ENCODE assay signal across 2 cellular contexts in the genomic region with DNA sequence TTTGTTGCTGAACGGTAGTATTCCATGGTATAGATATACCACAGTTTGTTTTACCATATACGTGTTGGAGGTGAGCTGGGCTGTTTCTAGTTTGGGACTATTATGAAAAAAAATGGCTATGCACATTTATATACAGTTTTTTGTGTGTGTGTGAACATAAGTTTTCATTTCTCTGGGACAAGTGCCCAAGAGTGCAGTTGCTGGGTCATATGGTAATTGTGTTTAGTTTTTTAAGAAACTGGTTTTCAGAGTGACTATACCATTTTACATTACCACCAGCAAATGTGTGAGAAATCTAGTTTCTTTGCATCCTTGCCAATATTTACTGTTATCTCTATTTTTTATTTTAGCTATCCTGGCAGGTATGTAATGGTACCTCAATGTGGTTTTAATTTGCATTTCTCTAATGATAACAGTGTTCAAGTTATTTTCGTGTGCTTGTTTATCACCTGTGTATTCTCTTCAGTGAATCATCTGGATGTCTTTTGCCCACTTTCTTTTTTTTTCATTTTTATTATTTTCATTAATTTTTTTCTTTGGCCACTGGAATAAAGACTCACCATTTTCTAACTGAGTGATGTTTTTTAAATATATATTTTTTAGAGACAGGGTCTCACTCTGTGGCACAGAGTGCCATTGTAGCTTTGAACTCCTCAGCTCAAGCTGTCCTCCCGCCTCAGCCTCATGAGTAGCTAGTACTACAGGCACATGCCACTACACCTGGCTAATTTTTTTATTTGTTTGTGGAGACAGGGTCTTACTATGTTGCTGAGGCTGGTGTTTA.
TF ChIP-seq lines count a peak whose summit lies in the region.

No MANE protein-coding gene starts in this region.

TF ChIP-seq in HepG2, 621 proteins besides CTCF, POLR2A, EP300 and RAD21 (continued from another document):
- TF ChIP-seq, protein P1, sequence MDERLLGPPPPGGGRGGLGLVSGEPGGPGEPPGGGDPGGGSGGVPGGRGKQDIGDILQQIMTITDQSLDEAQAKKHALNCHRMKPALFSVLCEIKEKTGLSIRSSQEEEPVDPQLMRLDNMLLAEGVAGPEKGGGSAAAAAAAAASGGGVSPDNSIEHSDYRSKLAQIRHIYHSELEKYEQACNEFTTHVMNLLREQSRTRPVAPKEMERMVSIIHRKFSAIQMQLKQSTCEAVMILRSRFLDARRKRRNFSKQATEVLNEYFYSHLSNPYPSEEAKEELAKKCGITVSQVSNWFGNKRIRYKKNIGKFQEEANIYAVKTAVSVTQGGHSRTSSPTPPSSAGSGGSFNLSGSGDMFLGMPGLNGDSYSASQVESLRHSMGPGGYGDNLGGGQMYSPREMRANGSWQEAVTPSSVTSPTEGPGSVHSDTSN (CRISPR knock-in tag; IDR thresholded peaks at IDR 0.05) = no peak
- no peak for TF ChIP-seq ZNF224 (CRISPR knock-in tag; IDR thresholded peaks at IDR 0.05)
TF ChIP-seq in HepG2: peak in this region for 0.

TF ChIP-seq in SK-N-SH treated with all-trans-retinoic acid at 6 μM for 48 hours, 23 proteins besides CTCF, POLR2A, EP300 and RAD21 (continued from another document):
- no peak for TF ChIP-seq POU6F1 (CRISPR knock-in tag; IDR thresholded peaks at IDR 0.05; ENCODE audit: borderline replicate concordance, low read depth)
- no peak for TF ChIP-seq TCF4 (CRISPR knock-in tag; IDR thresholded peaks at IDR 0.05; ENCODE audit: borderline replicate concordance)
- no peak for TF ChIP-seq BACH2 (CRISPR knock-in tag; IDR thresholded peaks at IDR 0.05; ENCODE audit: borderline replicate concordance)
- TF ChIP-seq ZNF8 (CRISPR knock-in tag; IDR thresholded peaks at IDR 0.05) = no peak
- TF ChIP-seq CSDC2 (CRISPR knock-in tag; IDR thresholded peaks at IDR 0.05) = no peak
- no peak for TF ChIP-seq ZFP30 (CRISPR knock-in tag; IDR thresholded peaks at IDR 0.05)
- no peak for TF ChIP-seq ESRRG (CRISPR knock-in tag; IDR thresholded peaks at IDR 0.05)
TF ChIP-seq in SK-N-SH treated with all-trans-retinoic acid at 6 μM for 48 hours: peak in this region for 0.
